8 cellular contexts compared by ENCODE assay signal in genomic region chr6:14906621-14907020, GRCh38.
"Had no signal": no experiment of that assay in that cellular context is flagged by ENCODE, and none has a peak within 500 bp of the region (broad histone marks: within the 10 kb centered on the region; RNA-seq: fewer than 3 reads in every experiment).

No MANE protein-coding gene starts in this region.

- H3K36me3 ChIP-seq: HAP-1 had no signal

- H3K4me3 ChIP-seq: HAP-1 had no signal

- H3K9me3 Mint-ChIP-seq: HFFc6 had no signal

- H3K4me3 Mint-ChIP-seq: HFFc6 had no signal

- H3K27ac Mint-ChIP-seq: HFFc6 had no signal

- ATAC-seq: HCT116 had no signal

- H3K9me3 ChIP-seq: HAP-1 had no signal

- DNase-seq: GOT3, H7, HFFc6, IMR-90, Kasumi-1, KBM-7 had no signal
